In genomic region chr4:93710101-93710846, GRCh38 we compare ENCODE assay signal across 8 cellular contexts.
DNase-seq lines count a peak whose midpoint lies in the region; FAIRE-seq and TF ChIP-seq lines count a peak whose summit lies in the region.

No MANE protein-coding gene starts in this region.

- peak; percentile 89 for FAIRE-seq in GM12891 (lab: Jason Lieb, UNC)

- TF ChIP-seq CTCF in prostate gland (IDR thresholded peaks at IDR 0.05): no peak

- H3K4me1 ChIP-seq in HAP-1 (no peaks in the 10 kb centered on the region), prostate gland (replicated peaks) (no peaks in the 10 kb centered on the region)

- no peaks in the 10 kb centered on the region for H3K36me3 ChIP-seq in HAP-1 (replicated peaks)
- no peaks in the 10 kb centered on the region for H3K36me3 ChIP-seq in prostate gland

- H3K4me3 ChIP-seq in HAP-1 (no peak overlapping the region), prostate gland (no peak overlapping the region)

- no peak overlapping the region for H3K27ac ChIP-seq in prostate gland

- WGBS in prostate gland: 79% methylated on average over 6 of the region's 6 CpGs

- H3K9me3 ChIP-seq in HAP-1 (no peaks in the 10 kb centered on the region), prostate gland (no peaks in the 10 kb centered on the region)

- intact Hi-C loops in prostate gland (cut with DNase I): no loop called here

- in situ Hi-C loops in HAP-1 (cut with MboI; ENCODE audit: low sequenced_read_pairs): no loop called here

- TF ChIP-seq POLR2A in GM12891 (IDR thresholded peaks at IDR 0.05; ENCODE audit: low read depth, low read length) (no peak), prostate gland (IDR thresholded peaks at IDR 0.05) (no peak)

- H3K27me3 ChIP-seq in HAP-1 (ENCODE audit: low read depth) (no peaks in the 10 kb centered on the region), prostate gland (replicated peaks; ENCODE audit: insufficient read depth) (no peaks in the 10 kb centered on the region)

- DNase-seq in GM12891 (ENCODE audit: insufficient read length, low spot score) (no peak), HAP-1 (ENCODE audit: low spot score in 2 of 2) (peak; percentile 14 to 62), NCI-H460 (ENCODE audit: extremely low read depth, low read depth) (peak; percentile 12), left kidney (ENCODE audit: low read depth, low spot score) (peak; percentile 15), mucosa of gallbladder (ENCODE audit: low spot score) (no peak), NCI-H1694 treated with DMSO at 0.1 percent for 48 hours (lab: John Stamatoyannopoulos, UW) (no peak), prostate gland (ENCODE audit: low spot score) (no peak)
- DNase-seq in stimulated activated CD4-positive, alpha-beta T cell treated with anti-CD3 and anti-CD28 coated beads, Interleukin-1b, Interleukin-23, amount 100 ng/mL, for 48 hours: no peak

TF ChIP-seq in GM12891, 5 proteins besides CTCF, POLR2A, EP300 and RAD21:
- no peak for TF ChIP-seq SPI1 (IDR thresholded peaks at IDR 0.05; ENCODE audit: low read depth, low read length)
- no peak for TF ChIP-seq POLR2AphosphoS5 (IDR thresholded peaks at IDR 0.05; ENCODE audit: low read depth, low read length)
- no peak for TF ChIP-seq PAX5 (IDR thresholded peaks at IDR 0.05; ENCODE audit: insufficient read depth, low read length, severe bottlenecking)
- no peak for TF ChIP-seq TAF1 (IDR thresholded peaks at IDR 0.05; ENCODE audit: low read depth, low read length)
- no peak for TF ChIP-seq POU2F2 (IDR thresholded peaks at IDR 0.05; ENCODE audit: low read depth, low read length)

Comparison
In these comparisons a context has a peak if more than half of its experiments do, and no peak if none do; other contexts are left out.
1. DNase-seq: peak in HAP-1 (2 of 2), NCI-H460 (single experiment) and left kidney (single experiment); none in GM12891 (single experiment), mucosa of gallbladder (single experiment), NCI-H1694 treated with DMSO at 0.1 percent for 48 hours (single experiment), stimulated activated CD4-positive, alpha-beta T cell treated with anti-CD3 and anti-CD28 coated beads, Interleukin-1b, Interleukin-23, amount 100 ng/mL, for 48 hours (single experiment) and prostate gland (single experiment).